9 cellular contexts compared by ENCODE assay signal in genomic region chr10:110336111-110336721, GRCh38. TPM values are rescaled to one million over a fixed set of nuclear protein-coding genes. Genes with fewer than 3 reads are reported as not detected.
DNase-seq lines count a peak whose midpoint lies in the region; ATAC-seq, FAIRE-seq and TF ChIP-seq lines count a peak whose summit lies in the region.
"Had no signal": no experiment of that assay in that cellular context is flagged by ENCODE, and none has a peak within 500 bp of the region (broad histone marks: within the 10 kb centered on the region; RNA-seq: fewer than 3 reads in every experiment).

No MANE protein-coding gene starts in this region.

- H3K9me3 Mint-ChIP-seq in stimulated activated naive B cell treated with anti-CD40 and anti-IgM and Interleukin-4, amounts not matched to agents 10 μg/mL and 1 μg/mL and 100 μg/mL, for 72 hours: no peaks in the 10 kb centered on the region

- H3K27me3 ChIP-seq in bronchial epithelial cell (ENCODE audit: control insufficient read depth, insufficient read depth, low read length) (no peaks in the 10 kb centered on the region), muscle layer of colon (ENCODE audit: control insufficient read depth in 1 of 2, insufficient read depth in 2 of 2, low read length in 2 of 2) (no peaks in the 10 kb centered on the region)

- H3K27me3 Mint-ChIP-seq in stimulated activated naive B cell treated with anti-CD40 and anti-IgM and Interleukin-4, amounts not matched to agents 10 μg/mL and 1 μg/mL and 100 μg/mL, for 72 hours: peaks cover 4 to 12% of the 10 kb centered on the region in 2 donors

- no peak for FAIRE-seq in bronchial epithelial cell (lab: Jason Lieb, UNC)

- H3K27ac ChIP-seq in muscle layer of colon (ENCODE audit: low read depth, low read length): peak overlapping the region; percentile 39

- peak; percentile 58 for DNase-seq in COLO829 (ENCODE audit: low spot score)
- DNase-seq in LHCN-M2 (ENCODE audit: low read depth): peak; percentile 99
- peak; percentile 93 for DNase-seq in bronchial epithelial cell (ENCODE audit: low read depth)
- DNase-seq in stimulated activated naive B cell treated with anti-CD40 and anti-IgM and Interleukin-4, amounts not matched to agents 10 μg/mL and 1 μg/mL and 100 μg/mL, for 72 hours: no peak
- DNase-seq in 8988T: no peak
- no peak for DNase-seq in pons (ENCODE audit: low spot score)
- DNase-seq: stimulated activated naive CD8-positive, alpha-beta T cell treated with anti-CD3 and anti-CD28 coated beads, Interleukin-15, Interleukin-2, amounts not matched to agents 100 U/mL and 50 U/mL, for 24 hours had no signal

- no peak overlapping the region for H3K9ac ChIP-seq in muscle layer of colon (ENCODE audit: low read length)

- no peak overlapping the region for H3K27ac Mint-ChIP-seq in stimulated activated naive B cell treated with anti-CD40 and anti-IgM and Interleukin-4, amounts not matched to agents 10 μg/mL and 1 μg/mL and 100 μg/mL, for 72 hours

- H3K4me3 ChIP-seq in bronchial epithelial cell (ENCODE audit: low read depth, low read length) (no peak overlapping the region), muscle layer of colon (ENCODE audit: low read depth in 1 of 2, low read length in 2 of 2) (no peak overlapping the region)

- H3K9me3 ChIP-seq in muscle layer of colon (ENCODE audit: low read length): no peaks in the 10 kb centered on the region

- peaks cover 13 to 23% of the 10 kb centered on the region in 2 donors for H3K4me1 Mint-ChIP-seq in stimulated activated naive B cell treated with anti-CD40 and anti-IgM and Interleukin-4, amounts not matched to agents 10 μg/mL and 1 μg/mL and 100 μg/mL, for 72 hours

- no peak overlapping the region for H3K4me3 Mint-ChIP-seq in stimulated activated naive B cell treated with anti-CD40 and anti-IgM and Interleukin-4, amounts not matched to agents 10 μg/mL and 1 μg/mL and 100 μg/mL, for 72 hours

- no peaks in the 10 kb centered on the region for H3K36me3 Mint-ChIP-seq in stimulated activated naive B cell treated with anti-CD40 and anti-IgM and Interleukin-4, amounts not matched to agents 10 μg/mL and 1 μg/mL and 100 μg/mL, for 72 hours

- H3K36me3 ChIP-seq in bronchial epithelial cell (ENCODE audit: control insufficient read depth, insufficient read depth, low read length) (no peaks in the 10 kb centered on the region), muscle layer of colon (ENCODE audit: insufficient read depth, low read length) (no peaks in the 10 kb centered on the region)

- H3K4me1 ChIP-seq in muscle layer of colon (ENCODE audit: insufficient read depth, low read length): peaks cover 14% of the 10 kb centered on the region

- TF ChIP-seq CTCF in bronchial epithelial cell (IDR thresholded peaks at IDR 0.05; ENCODE audit: insufficient read depth, low read length, severe bottlenecking): no peak

- no peak for ATAC-seq in stimulated activated naive B cell treated with anti-CD40 and anti-IgM and Interleukin-4, amounts not matched to agents 10 μg/mL and 1 μg/mL and 100 μg/mL, for 72 hours (replicated peaks)
- ATAC-seq in GM19452 (IDR thresholded peaks at IDR 0.05; ENCODE audit: unreplicated experiment): no peak
- ATAC-seq: stimulated activated naive CD8-positive, alpha-beta T cell treated with anti-CD3 and anti-CD28 coated beads, Interleukin-15, Interleukin-2, amounts not matched to agents 100 U/mL and 50 U/mL, for 24 hours had no signal

RNA-seq across cellular contexts. Expression of gene SMNDC1, which starts 31.5 kb away (rescaled TPM):
- total RNA-seq in LHCN-M2 (2014; rRNA removed): 5.7 and 8.0 TPM in 2 replicates
- 17.9 TPM for polyA plus RNA-seq in LHCN-M2 (2012)
- total RNA-seq in bronchial epithelial cell: 6.3 and 6.8 TPM in 2 replicates

Comparison
In these comparisons a context has a peak if more than half of its experiments do, and no peak if none do; other contexts are left out.
1. DNase-seq: peak in COLO829 (single experiment), LHCN-M2 (single experiment) and bronchial epithelial cell (single experiment); none in stimulated activated naive B cell treated with anti-CD40 and anti-IgM and Interleukin-4, amounts not matched to agents 10 μg/mL and 1 μg/mL and 100 μg/mL, for 72 hours (single experiment), 8988T (single experiment) and pons (single experiment).